ENCODE assay signal across 8 cellular contexts in the genomic region with DNA sequence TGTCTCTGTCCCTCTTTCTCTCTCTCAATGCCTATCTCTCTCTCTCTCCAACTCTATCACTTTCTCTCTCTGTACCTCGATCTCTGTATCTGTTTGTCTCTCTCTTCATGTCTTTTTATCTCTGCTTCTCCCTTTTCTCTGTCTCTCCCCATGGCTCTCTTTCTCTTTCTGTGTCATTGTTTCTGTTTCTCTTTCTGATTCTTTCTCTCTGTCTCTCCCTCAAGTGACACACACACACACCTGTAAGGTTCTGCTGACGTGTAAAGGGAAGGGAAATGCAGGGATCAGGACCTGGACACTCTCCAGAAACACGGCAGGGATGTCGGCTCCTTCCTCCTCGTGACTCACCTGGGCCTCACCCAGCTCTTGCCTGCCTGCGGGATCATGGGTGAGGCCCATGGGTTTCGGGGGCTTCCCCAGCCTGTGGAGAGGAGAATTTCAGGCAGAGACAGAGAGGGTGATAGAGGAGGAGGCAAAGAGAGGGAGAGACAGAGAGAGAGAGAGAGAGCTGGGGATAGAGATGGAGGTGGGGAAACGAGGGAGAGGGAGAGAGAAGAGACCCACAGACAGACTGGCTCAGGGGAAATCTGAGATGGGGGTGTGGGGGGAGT. TPM values are rescaled to one million over a fixed set of nuclear protein-coding genes. Genes with fewer than 3 reads are reported as not detected.
A peak's percentile ranks its signal among the peaks of the same experiment; 100 is the strongest.
DNase-seq lines count a peak whose midpoint lies in the region; ATAC-seq, FAIRE-seq and TF ChIP-seq lines count a peak whose summit lies in the region.

No MANE protein-coding gene starts in this region.

- H3K4me1 ChIP-seq in body of pancreas (peaks cover 6% of the 10 kb centered on the region), osteoblast (ENCODE audit: insufficient read depth, low read length) (peaks cover 21% of the 10 kb centered on the region), heart right ventricle (peaks cover 0 to 47% (median 3%) of the 10 kb centered on the region in 9 donors)

- H4K20me1 ChIP-seq in osteoblast (ENCODE audit: insufficient read depth, low read length), result no peaks in the 10 kb centered on the region

- peak overlapping the region in 2 of 4 donors; percentile 48 to 71 for H3K27ac ChIP-seq in body of pancreas
- H3K27ac ChIP-seq in osteoblast (ENCODE audit: low read depth, low read length), result no peak overlapping the region
- H3K27ac ChIP-seq in heart right ventricle, result peak overlapping the region in 2 of 10 donors; percentile 74 to 87

- no peak for TF ChIP-seq CTCF in body of pancreas (IDR thresholded peaks at IDR 0.05)
- no peak for TF ChIP-seq CTCF in osteoblast (IDR thresholded peaks at IDR 0.05; ENCODE audit: extremely low read depth, low read depth, low read length)
- no peak for TF ChIP-seq CTCF in heart right ventricle (IDR thresholded peaks at IDR 0.05)

- DNase-seq in GM12891 (ENCODE audit: insufficient read length, low spot score) (no peak), body of pancreas (peak; percentile 43 to 73 (median 63)), osteoblast (ENCODE audit: insufficient read length, low spot score, missing footprints) (no peak), iPS-NIHi11 (ENCODE audit: low spot score) (no peak), heart right ventricle (no peak)

- WGBS in body of pancreas, 2 donors, result 8 to 16% methylated on average over 8 of the region's 8 CpGs
- 34% methylated on average over 8 of the region's 8 CpGs for WGBS in heart right ventricle, 2 donors

- H3K9me3 ChIP-seq in body of pancreas, result no peaks in the 10 kb centered on the region
- no peaks in the 10 kb centered on the region for H3K9me3 ChIP-seq in osteoblast (ENCODE audit: low read depth, low read length)
- no peaks in the 10 kb centered on the region for H3K9me3 ChIP-seq in heart right ventricle

- ATAC-seq in body of pancreas (peak; percentile 85), GM19324 (IDR thresholded peaks at IDR 0.05; ENCODE audit: low FRiP score, unreplicated experiment) (no peak), HG03039 (IDR thresholded peaks at IDR 0.05; ENCODE audit: unreplicated experiment) (no peak), heart right ventricle (no peak)

- TF ChIP-seq RAD21 in Ishikawa (IDR thresholded peaks at IDR 0.05; ENCODE audit: low read depth), result no peak

- H2AFZ ChIP-seq in osteoblast (ENCODE audit: low read length), result peak overlapping the region; percentile 85

- no peaks in the 10 kb centered on the region for H3K79me2 ChIP-seq in osteoblast (ENCODE audit: insufficient read depth, low read length)

- no peak for TF ChIP-seq EP300 in Ishikawa (IDR thresholded peaks at IDR 0.05; ENCODE audit: borderline replicate concordance)

- no peaks in the 10 kb centered on the region for H3K27me3 ChIP-seq in body of pancreas
- no peaks in the 10 kb centered on the region for H3K27me3 ChIP-seq in osteoblast (ENCODE audit: insufficient read depth, low read length)
- H3K27me3 ChIP-seq in heart right ventricle, result no peaks in the 10 kb centered on the region

- H3K4me2 ChIP-seq in osteoblast (ENCODE audit: insufficient read depth, low read length), result peak overlapping the region; percentile 66

- TF ChIP-seq POLR2A in GM12891 (IDR thresholded peaks at IDR 0.05; ENCODE audit: low read depth, low read length), result no peak
- TF ChIP-seq POLR2A in body of pancreas (IDR thresholded peaks at IDR 0.05), result peak in 2 of 3 donors; percentile 39 to 41

- FAIRE-seq in GM12891 (lab: Jason Lieb, UNC), result peak; percentile 43

- H3K36me3 ChIP-seq in body of pancreas (replicated peaks in 1 of 2; ENCODE audit: insufficient read depth in 1 of 2, low read depth in 2 of 2) (no peaks in the 10 kb centered on the region), osteoblast (ENCODE audit: insufficient read depth, low read length) (no peaks in the 10 kb centered on the region), heart right ventricle (no peaks in the 10 kb centered on the region)

- intact Hi-C loops in body of pancreas (cut with DNase I), result no loop called here
- intact Hi-C loops in heart right ventricle (cut with DNase I), result loop anchor here in 2 of 10 donors (10.0 kb wide), 2 partner anchors 49 to 109 kb away; a partner anchor contains a TSS

- H3K4me3 ChIP-seq in body of pancreas (no peak overlapping the region), osteoblast (ENCODE audit: insufficient read depth, low read length) (peak overlapping the region; percentile 53), heart right ventricle (no peak overlapping the region)

TF ChIP-seq in GM12891, 5 proteins besides CTCF, POLR2A, EP300 and RAD21:
- TF ChIP-seq POLR2AphosphoS5 (IDR thresholded peaks at IDR 0.05; ENCODE audit: low read depth, low read length) (no peak), SPI1 (IDR thresholded peaks at IDR 0.05; ENCODE audit: low read depth, low read length) (no peak), PAX5 (IDR thresholded peaks at IDR 0.05; ENCODE audit: insufficient read depth, low read length, severe bottlenecking) (no peak), POU2F2 (IDR thresholded peaks at IDR 0.05; ENCODE audit: low read depth, low read length) (no peak), TAF1 (IDR thresholded peaks at IDR 0.05; ENCODE audit: low read depth, low read length) (no peak)

TF ChIP-seq in Ishikawa, 13 proteins besides CTCF, POLR2A, EP300 and RAD21:
- TF ChIP-seq TEAD4 (IDR thresholded peaks at IDR 0.05) (no peak), FOXM1 (IDR thresholded peaks at IDR 0.05; ENCODE audit: borderline replicate concordance, low read depth) (no peak), NFIC (IDR thresholded peaks at IDR 0.05) (peak; percentile 71), EGR1 (IDR thresholded peaks at IDR 0.05) (no peak), TCF12 (IDR thresholded peaks at IDR 0.05; ENCODE audit: low read depth) (no peak)
- TF ChIP-seq, protein P1, sequence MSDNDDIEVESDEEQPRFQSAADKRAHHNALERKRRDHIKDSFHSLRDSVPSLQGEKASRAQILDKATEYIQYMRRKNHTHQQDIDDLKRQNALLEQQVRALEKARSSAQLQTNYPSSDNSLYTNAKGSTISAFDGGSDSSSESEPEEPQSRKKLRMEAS (IDR thresholded peaks at IDR 0.05), result no peak
- TF ChIP-seq, protein P2, sequence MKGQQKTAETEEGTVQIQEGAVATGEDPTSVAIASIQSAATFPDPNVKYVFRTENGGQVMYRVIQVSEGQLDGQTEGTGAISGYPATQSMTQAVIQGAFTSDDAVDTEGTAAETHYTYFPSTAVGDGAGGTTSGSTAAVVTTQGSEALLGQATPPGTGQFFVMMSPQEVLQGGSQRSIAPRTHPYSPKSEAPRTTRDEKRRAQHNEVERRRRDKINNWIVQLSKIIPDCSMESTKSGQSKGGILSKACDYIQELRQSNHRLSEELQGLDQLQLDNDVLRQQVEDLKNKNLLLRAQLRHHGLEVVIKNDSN (IDR thresholded peaks at IDR 0.05), result no peak
- TF ChIP-seq, protein P3, sequence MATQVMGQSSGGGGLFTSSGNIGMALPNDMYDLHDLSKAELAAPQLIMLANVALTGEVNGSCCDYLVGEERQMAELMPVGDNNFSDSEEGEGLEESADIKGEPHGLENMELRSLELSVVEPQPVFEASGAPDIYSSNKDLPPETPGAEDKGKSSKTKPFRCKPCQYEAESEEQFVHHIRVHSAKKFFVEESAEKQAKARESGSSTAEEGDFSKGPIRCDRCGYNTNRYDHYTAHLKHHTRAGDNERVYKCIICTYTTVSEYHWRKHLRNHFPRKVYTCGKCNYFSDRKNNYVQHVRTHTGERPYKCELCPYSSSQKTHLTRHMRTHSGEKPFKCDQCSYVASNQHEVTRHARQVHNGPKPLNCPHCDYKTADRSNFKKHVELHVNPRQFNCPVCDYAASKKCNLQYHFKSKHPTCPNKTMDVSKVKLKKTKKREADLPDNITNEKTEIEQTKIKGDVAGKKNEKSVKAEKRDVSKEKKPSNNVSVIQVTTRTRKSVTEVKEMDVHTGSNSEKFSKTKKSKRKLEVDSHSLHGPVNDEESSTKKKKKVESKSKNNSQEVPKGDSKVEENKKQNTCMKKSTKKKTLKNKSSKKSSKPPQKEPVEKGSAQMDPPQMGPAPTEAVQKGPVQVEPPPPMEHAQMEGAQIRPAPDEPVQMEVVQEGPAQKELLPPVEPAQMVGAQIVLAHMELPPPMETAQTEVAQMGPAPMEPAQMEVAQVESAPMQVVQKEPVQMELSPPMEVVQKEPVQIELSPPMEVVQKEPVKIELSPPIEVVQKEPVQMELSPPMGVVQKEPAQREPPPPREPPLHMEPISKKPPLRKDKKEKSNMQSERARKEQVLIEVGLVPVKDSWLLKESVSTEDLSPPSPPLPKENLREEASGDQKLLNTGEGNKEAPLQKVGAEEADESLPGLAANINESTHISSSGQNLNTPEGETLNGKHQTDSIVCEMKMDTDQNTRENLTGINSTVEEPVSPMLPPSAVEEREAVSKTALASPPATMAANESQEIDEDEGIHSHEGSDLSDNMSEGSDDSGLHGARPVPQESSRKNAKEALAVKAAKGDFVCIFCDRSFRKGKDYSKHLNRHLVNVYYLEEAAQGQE (IDR thresholded peaks at IDR 0.05; ENCODE audit: low read depth), result no peak

RNA-seq across cellular contexts. Expression of a gene that starts 5.4 kb away (rescaled TPM):
- polyA plus RNA-seq in GM12891 (2012; ENCODE audit: low read depth, missing spikeins), result 8.7 TPM
- total RNA-seq in body of pancreas, result 10 to 100 TPM in 1 of 2 donors, 1 to 10 TPM in 1; 5.4 to 25.4 TPM
- 52.5 and 62.2 TPM in 2 replicates for total RNA-seq in osteoblast
- total RNA-seq in heart right ventricle, result 10 to 100 TPM in 4 of 10 donors, 1 to 10 TPM in 6; 2.1 to 28.6 (median 7.4) TPM
- polyA plus RNA-seq in heart right ventricle, result 10 to 100 TPM in 1 of 2 donors, 1 to 10 TPM in 1; 3.7 to 17.1 TPM

RNA-seq across cellular contexts. Expression of a gene that starts 35.7 kb away (rescaled TPM):
- 0.28 TPM for polyA plus RNA-seq in GM12891 (2012; ENCODE audit: low read depth, missing spikeins)
- total RNA-seq in body of pancreas (1 to 10 TPM; 2.0 to 2.6 TPM), osteoblast (1.2 and 1.4 TPM in 2 replicates), heart right ventricle (10 to 100 TPM in 1 of 10 donors, 1 to 10 TPM in 9; 3.0 to 12.3 (median 8.4) TPM)
- polyA plus RNA-seq in heart right ventricle, result 1 to 10 TPM; 7.5 to 8.1 TPM

RNA-seq across cellular contexts. Expression of a gene that starts 40.5 kb away (rescaled TPM):
- polyA plus RNA-seq in GM12891 (2012; ENCODE audit: low read depth, missing spikeins), result not detected
- total RNA-seq in body of pancreas (not detected), osteoblast (not detected in 2 replicates), heart right ventricle (not detected)
- polyA plus RNA-seq in heart right ventricle, result not detected

RNA-seq across cellular contexts. Expression of a gene that starts 55.9 kb away (rescaled TPM):
- polyA plus RNA-seq in GM12891 (2012; ENCODE audit: low read depth, missing spikeins), result 27.6 TPM
- total RNA-seq in body of pancreas (10 to 100 TPM; 24.4 to 31.6 TPM), osteoblast (31.5 and 37.3 TPM in 2 replicates), heart right ventricle (10 to 100 TPM; 28.1 to 37.6 (median 32.9) TPM)
- 10 to 100 TPM; 43.2 to 94.9 TPM for polyA plus RNA-seq in heart right ventricle

Comparison
In these comparisons a context has a peak if more than half of its experiments do, and no peak if none do; other contexts are left out.
1. DNase-seq: peak in body of pancreas (4 of 4); none in GM12891 (single experiment), osteoblast (single experiment), iPS-NIHi11 (single experiment) and heart right ventricle (0 of 2).